Comparison of ENCODE assay signal across 8 cellular contexts in the genomic region with DNA sequence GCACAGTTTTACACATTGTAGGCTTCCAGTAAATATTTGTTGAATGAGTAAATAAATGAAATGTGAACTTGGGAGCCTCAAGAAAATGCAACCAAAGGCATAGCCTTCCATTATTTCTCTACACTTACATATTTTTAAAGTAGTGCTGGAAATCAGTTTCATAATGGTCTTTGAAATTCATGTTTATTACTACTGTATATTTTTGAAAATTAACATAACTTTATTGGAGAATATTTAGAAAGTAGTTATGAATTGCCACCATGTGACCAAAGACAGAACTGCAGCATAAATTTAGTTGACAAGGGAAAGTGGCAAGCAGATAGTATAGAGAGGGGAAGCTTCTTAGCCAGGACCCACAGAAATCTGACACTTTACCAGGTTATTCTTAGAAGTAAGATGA. TPM values are rescaled to one million over a fixed set of nuclear protein-coding genes. Genes with fewer than 3 reads are reported as not detected.
A peak's percentile ranks its signal among the peaks of the same experiment; 100 is the strongest.
DNase-seq lines count a peak whose midpoint lies in the region; ATAC-seq and TF ChIP-seq lines count a peak whose summit lies in the region.

No MANE protein-coding gene starts in this region.

- H3K36me3 Mint-ChIP-seq in CD4-positive, alpha-beta memory T cell, result peaks cover 0 to 1% of the 10 kb centered on the region in 2 donors

- no peak overlapping the region for H3K9ac ChIP-seq in SK-N-SH

- no peaks in the 10 kb centered on the region for H3K36me3 ChIP-seq in CD4-positive, alpha-beta memory T cell (ENCODE audit: insufficient read depth, low read length)
- H3K36me3 ChIP-seq in SK-N-SH (replicated peaks in 1 of 2; ENCODE audit: control insufficient read depth in 1 of 2, insufficient read depth in 2 of 2, low read length in 1 of 2), result peaks cover 4 to 11% of the 10 kb centered on the region in 2 experiments
- no peaks in the 10 kb centered on the region for H3K36me3 ChIP-seq in HAP-1 (replicated peaks)

- POLR2A ChIA-PET in CD4-positive, alpha-beta memory T cell (lab: Charles Lee; ENCODE audit: partially characterized antibody), result no interaction called here
- POLR2A ChIA-PET in SK-N-SH (lab: Yijun Ruan, JAX), result no interaction called here

- no peaks in the 10 kb centered on the region for H3K27me3 ChIP-seq in CD4-positive, alpha-beta memory T cell (ENCODE audit: insufficient read depth, low read length)
- H3K27me3 ChIP-seq in SK-N-SH (ENCODE audit: insufficient read depth), result no peaks in the 10 kb centered on the region
- H3K27me3 ChIP-seq in HAP-1 (ENCODE audit: low read depth), result no peaks in the 10 kb centered on the region

- DNase-seq in CD4-positive, alpha-beta memory T cell, result peak in 3 of 5 donors; percentile 10 to 19 (median 11)
- DNase-seq in SK-N-SH (peak; percentile 28), inferior parietal cortex (ENCODE audit: extremely low spot score) (peak; percentile 48), GM19240 (ENCODE audit: insufficient read length, low spot score) (no peak), D341Med (ENCODE audit: low spot score) (no peak), HAP-1 (ENCODE audit: low spot score in 2 of 2) (no peak)
- no peak for DNase-seq in stimulated activated CD4-positive, alpha-beta T cell treated with anti-CD3 and anti-CD28 coated beads, Interleukin-4, amount 100 ng/mL, for 4 hours

- no peaks in the 10 kb centered on the region for H3K9me2 ChIP-seq in SK-N-SH

- no peaks in the 10 kb centered on the region for H4K20me1 ChIP-seq in SK-N-SH (ENCODE audit: insufficient read depth)

- peak; percentile 61 for ATAC-seq in GM21529 (IDR thresholded peaks at IDR 0.05; ENCODE audit: unreplicated experiment)

- intact Hi-C loops in CD4-positive, alpha-beta memory T cell (cut with micrococcal nuclease), result loop anchor here (1.0 to 2.0 kb wide), 3 partner anchors 37 to 298 kb away; no protein-coding TSS in a partner anchor

- no peaks in the 10 kb centered on the region for H3K9me3 ChIP-seq in CD4-positive, alpha-beta memory T cell (ENCODE audit: control insufficient read depth in 1 of 2, low read length in 2 of 2)
- H3K9me3 ChIP-seq in SK-N-SH (no peaks in the 10 kb centered on the region), HAP-1 (no peaks in the 10 kb centered on the region)

- no peaks in the 10 kb centered on the region for H3F3A ChIP-seq in SK-N-SH (replicated peaks; ENCODE audit: insufficient read depth)

- H3K79me2 ChIP-seq in SK-N-SH (ENCODE audit: insufficient read depth), result peaks cover 8% of the 10 kb centered on the region; the same call in 1 of the 2 replicates

- CTCF ChIA-PET in CD4-positive, alpha-beta memory T cell (lab: Charles Lee; ENCODE audit: partially characterized antibody), result interaction anchor here (0.9 to 1.9 kb wide), 6 partner anchors 10 to 297 kb away, joined by 3 to 7 read pairs (median 4); no protein-coding TSS in a partner anchor
- CTCF ChIA-PET in SK-N-SH (lab: Yijun Ruan, JAX), result interaction anchor here (0.7 to 1.2 kb wide), 7 partner anchors 17 to 216 kb away, joined by 3 to 4 read pairs (median 4); no protein-coding TSS in a partner anchor

- no peak overlapping the region for H3K4me3 ChIP-seq in CD4-positive, alpha-beta memory T cell (ENCODE audit: low read length in 2 of 2)
- H3K4me3 ChIP-seq in SK-N-SH (ENCODE audit: low read depth in 2 of 2, low read length in 1 of 2) (no peak overlapping the region), HAP-1 (no peak overlapping the region)

- TF ChIP-seq EP300 in SK-N-SH (IDR thresholded peaks at IDR 0.05; ENCODE audit: borderline replicate concordance in 1 of 2, low read depth in 1 of 2, low read length in 1 of 2), result no peak

- TF ChIP-seq RAD21 in SK-N-SH (IDR thresholded peaks at IDR 0.05; ENCODE audit: low read length), result peak; percentile 61

- peaks cover 2 to 16% (median 6%) of the 10 kb centered on the region in 4 donors for H3K4me1 Mint-ChIP-seq in CD4-positive, alpha-beta memory T cell

- H3K4me1 ChIP-seq in CD4-positive, alpha-beta memory T cell (ENCODE audit: insufficient read depth, low read length), result peaks cover 4% of the 10 kb centered on the region
- H3K4me1 ChIP-seq in SK-N-SH (ENCODE audit: control insufficient read depth in 1 of 2, insufficient read depth in 2 of 2, low read depth in 1 of 2, low read length in 1 of 2), result peaks cover 0 to under 1% of the 10 kb centered on the region in 2 experiments; a peak in 2 of 4 replicates
- H3K4me1 ChIP-seq in HAP-1, result no peaks in the 10 kb centered on the region

- peaks cover 0 to 2% (median 0%) of the 10 kb centered on the region in 8 donors for H3K9me3 Mint-ChIP-seq in CD4-positive, alpha-beta memory T cell

- no peak overlapping the region for H3K4me3 Mint-ChIP-seq in CD4-positive, alpha-beta memory T cell

- in situ Hi-C loops in HAP-1 (cut with MboI; ENCODE audit: low sequenced_read_pairs), result no loop called here

- H2AFZ ChIP-seq in SK-N-SH (ENCODE audit: low read depth), result no peak overlapping the region

- no peak overlapping the region for H3K27ac Mint-ChIP-seq in CD4-positive, alpha-beta memory T cell

- peak; percentile 60 for TF ChIP-seq CTCF in SK-N-SH (IDR thresholded peaks at IDR 0.05)

- H3K27me3 Mint-ChIP-seq in CD4-positive, alpha-beta memory T cell, result no peaks in the 10 kb centered on the region

- no peak overlapping the region for H3K4me2 ChIP-seq in SK-N-SH

- H3K27ac ChIP-seq in CD4-positive, alpha-beta memory T cell (ENCODE audit: low read depth, low read length), result no peak overlapping the region
- H3K27ac ChIP-seq in SK-N-SH (ENCODE audit: low read depth in 2 of 2, low read length in 1 of 2), result no peak overlapping the region

TF ChIP-seq in SK-N-SH, 30 proteins besides CTCF, POLR2A, EP300 and RAD21:
- TF ChIP-seq MEF2A (IDR thresholded peaks at IDR 0.05; ENCODE audit: borderline replicate concordance, low read depth), result no peak
- no peak for TF ChIP-seq MXI1 (IDR thresholded peaks at IDR 0.05; ENCODE audit: low read depth, low read length)
- TF ChIP-seq SMC3 (IDR thresholded peaks at IDR 0.05; ENCODE audit: low read depth, low read length), result 0 out of 2 replicates have a peak, but pooled peaks have one; percentile 5
- TF ChIP-seq RFX5 (IDR thresholded peaks at IDR 0.05; ENCODE audit: low read length), result no peak
TF ChIP-seq in SK-N-SH: peak in this region for 1.

RNA-seq across cellular contexts. Expression of a gene that starts 6.4 kb away (rescaled TPM):
- total RNA-seq in CD4-positive, alpha-beta memory T cell, result 10 to 100 TPM; 33.9 to 35.3 TPM
- 100 to 1,000 TPM in 1 of 2 donors, 10 to 100 TPM in 1; 71.5 to 122 TPM for polyA plus RNA-seq in CD4-positive, alpha-beta memory T cell
- 36.5 and 43.5 TPM in 2 replicates for polyA plus RNA-seq in SK-N-SH (2012; rRNA removed)
- 64.4 and 99.4 TPM in 2 replicates for polyA plus RNA-seq in SK-N-SH (2012; cell fraction: cytosol; rRNA removed)
- polyA plus RNA-seq in SK-N-SH (2012; cell fraction: nucleus; rRNA removed), result 5.3 and 14.1 TPM in 2 replicates

RNA-seq across cellular contexts. Expression of a gene that starts 28.0 kb away (rescaled TPM):
- total RNA-seq in CD4-positive, alpha-beta memory T cell, result not detected
- not detected for polyA plus RNA-seq in CD4-positive, alpha-beta memory T cell
- 0.43 and 0.45 TPM in 2 replicates for polyA plus RNA-seq in SK-N-SH (2012; rRNA removed)
- polyA plus RNA-seq in SK-N-SH (2012; cell fraction: cytosol; rRNA removed), result 1.1 and 1.5 TPM in 2 replicates
- 0.10 TPM in 1 of 2 replicates, not detected in the other for polyA plus RNA-seq in SK-N-SH (2012; cell fraction: nucleus; rRNA removed)

RNA-seq across cellular contexts. Expression of a gene that starts 33.6 kb away (rescaled TPM):
- 10 to 100 TPM; 38.9 to 39.6 TPM for total RNA-seq in CD4-positive, alpha-beta memory T cell
- 100 to 1,000 TPM in 1 of 2 donors, 10 to 100 TPM in 1; 58.3 to 101 TPM for polyA plus RNA-seq in CD4-positive, alpha-beta memory T cell
- polyA plus RNA-seq in SK-N-SH (2012; rRNA removed), result 84.8 and 95.7 TPM in 2 replicates
- polyA plus RNA-seq in SK-N-SH (2012; cell fraction: cytosol; rRNA removed), result 111 and 151 TPM in 2 replicates
- 17.2 and 35.2 TPM in 2 replicates for polyA plus RNA-seq in SK-N-SH (2012; cell fraction: nucleus; rRNA removed)

Comparison
In these comparisons a context has a peak if more than half of its experiments do, and no peak if none do; other contexts are left out.
1. DNase-seq: peak in CD4-positive, alpha-beta memory T cell (3 of 5), SK-N-SH (single experiment) and inferior parietal cortex (single experiment); none in GM19240 (single experiment), D341Med (single experiment), stimulated activated CD4-positive, alpha-beta T cell treated with anti-CD3 and anti-CD28 coated beads, Interleukin-4, amount 100 ng/mL, for 4 hours (0 of 2) and HAP-1 (0 of 2).